Comparison of ENCODE assay signal across 9 cellular contexts in genomic region chr9:35729101-35729500, GRCh38.
DNase-seq lines count a peak whose midpoint lies in the region; ATAC-seq and TF ChIP-seq lines count a peak whose summit lies in the region.
"Had no signal": no experiment of that assay in that cellular context is flagged by ENCODE, and none has a peak within 500 bp of the region (broad histone marks: within the 10 kb centered on the region; RNA-seq: fewer than 3 reads in every experiment).

No MANE protein-coding gene starts in this region.

- H3K4me2 ChIP-seq in KMS-11: peak overlapping the region; percentile 90; the same call in 1 of the 2 replicates

- H3K9ac ChIP-seq in KMS-11: no peak overlapping the region

- H3K4me3 Mint-ChIP-seq in nephron progenitor cell: no peak overlapping the region
- H3K4me3 Mint-ChIP-seq: CD8-positive, alpha-beta T cell had no signal

- peaks cover 50% of the 10 kb centered on the region for H3K4me1 ChIP-seq in ACC112 (ENCODE audit: control insufficient read depth, insufficient read depth, low read length, unreplicated experiment)
- peaks cover 38% of the 10 kb centered on the region for H3K4me1 ChIP-seq in KMS-11 (ENCODE audit: low read depth, poor library complexity, severe bottlenecking)
- H3K4me1 ChIP-seq in effector memory CD4-positive, alpha-beta T cell (ENCODE audit: control insufficient read depth, insufficient read depth, low read length, poor library complexity, severe bottlenecking): peaks cover 57% of the 10 kb centered on the region
- H3K4me1 ChIP-seq in muscle layer of duodenum (ENCODE audit: control insufficient read depth in 1 of 2, insufficient read depth in 2 of 2, low read length in 2 of 2): peaks cover 41 to 60% of the 10 kb centered on the region in 2 donors

- no peaks in the 10 kb centered on the region for H3K9me3 Mint-ChIP-seq in nephron progenitor cell
- H3K9me3 Mint-ChIP-seq: CD8-positive, alpha-beta T cell had no signal

- H3K4me3 ChIP-seq in ACC112 (ENCODE audit: low read depth, low read length) (peak overlapping the region; percentile 86), KMS-11 (IDR thresholded peaks at IDR 0.05; ENCODE audit: insufficient read depth, low read depth, low read length) (no peak overlapping the region), muscle layer of duodenum (ENCODE audit: low read depth in 1 of 2, low read length in 2 of 2) (peak overlapping the region; percentile 77 to 90)
- H3K4me3 ChIP-seq in effector memory CD4-positive, alpha-beta T cell (ENCODE audit: insufficient read depth, low read depth, low read length, poor library complexity, severe bottlenecking): peak overlapping the region; percentile 4

- no peak for DNase-seq in effector memory CD4-positive, alpha-beta T cell
- DNase-seq in SW 1271 (lab: John Stamatoyannopoulos, UW) (no peak), NCI-H1694 treated with DMSO at 0.1 percent for 48 hours (lab: John Stamatoyannopoulos, UW) (no peak), nephron progenitor cell (no peak)

- peaks cover 2% of the 10 kb centered on the region for H3K27me3 Mint-ChIP-seq in nephron progenitor cell (ENCODE audit: low read depth, poor library complexity)

- H3K36me3 ChIP-seq in ACC112 (ENCODE audit: insufficient read depth, low read length): peaks cover 16% of the 10 kb centered on the region
- H3K36me3 ChIP-seq in KMS-11 (ENCODE audit: insufficient read depth): no peaks in the 10 kb centered on the region
- peaks cover 23% of the 10 kb centered on the region for H3K36me3 ChIP-seq in effector memory CD4-positive, alpha-beta T cell (ENCODE audit: control insufficient read depth, insufficient read depth, low read length)
- peaks cover 15 to 21% of the 10 kb centered on the region in 2 donors for H3K36me3 ChIP-seq in muscle layer of duodenum (ENCODE audit: control insufficient read depth in 1 of 2, insufficient read depth in 2 of 2, low read length in 2 of 2)

- H3K9me3 ChIP-seq in effector memory CD4-positive, alpha-beta T cell (ENCODE audit: control insufficient read depth, low read length): no peaks in the 10 kb centered on the region
- H3K9me3 ChIP-seq in muscle layer of duodenum (ENCODE audit: control insufficient read depth in 1 of 2, low read length in 2 of 2): no peaks in the 10 kb centered on the region

- peaks cover 17% of the 10 kb centered on the region for H3K36me3 Mint-ChIP-seq in nephron progenitor cell (ENCODE audit: low read depth)

- ATAC-seq in GM21825 (IDR thresholded peaks at IDR 0.05; ENCODE audit: unreplicated experiment): no peak
- ATAC-seq: CD8-positive, alpha-beta T cell had no signal

- peaks cover 9% of the 10 kb centered on the region for H4K20me1 ChIP-seq in KMS-11 (ENCODE audit: insufficient read depth)

- H3K27ac ChIP-seq in ACC112 (ENCODE audit: low read depth, low read length): peak overlapping the region; percentile 87
- H3K27ac ChIP-seq in KMS-11: no peak overlapping the region
- H3K27ac ChIP-seq in effector memory CD4-positive, alpha-beta T cell (ENCODE audit: insufficient read depth, low read length, poor library complexity, severe bottlenecking): peak overlapping the region; percentile 30
- H3K27ac ChIP-seq in muscle layer of duodenum (ENCODE audit: low read length): peak overlapping the region; percentile 97

- H2AFZ ChIP-seq in ACC112 (ENCODE audit: low read length, unreplicated experiment) (no peak overlapping the region), KMS-11 (ENCODE audit: low read depth) (no peak overlapping the region)

- no peak overlapping the region for H3K27ac Mint-ChIP-seq in nephron progenitor cell
- H3K27ac Mint-ChIP-seq: CD8-positive, alpha-beta T cell had no signal

- peaks cover 90% of the 10 kb centered on the region for H3K79me2 ChIP-seq in ACC112 (ENCODE audit: control insufficient read depth, insufficient read depth, low read length, unreplicated experiment)
- H3K79me2 ChIP-seq in KMS-11 (ENCODE audit: insufficient read depth, low read depth): peaks cover 49% of the 10 kb centered on the region

- peaks cover 10% of the 10 kb centered on the region for H3K4me1 Mint-ChIP-seq in nephron progenitor cell

- H3K27me3 ChIP-seq in ACC112 (ENCODE audit: insufficient read depth, low read length) (no peaks in the 10 kb centered on the region), KMS-11 (ENCODE audit: insufficient read depth, low read depth) (no peaks in the 10 kb centered on the region), muscle layer of duodenum (ENCODE audit: low read depth, low read length) (no peaks in the 10 kb centered on the region)
- no peaks in the 10 kb centered on the region for H3K27me3 ChIP-seq in effector memory CD4-positive, alpha-beta T cell (replicated peaks; ENCODE audit: control insufficient read depth, insufficient read depth, low read length, poor library complexity, severe bottlenecking)

- TF ChIP-seq CTCF in KMS-11 (conservative IDR thresholded peaks at IDR 0.05; ENCODE audit: low read depth, low read length) (no peak), nephron progenitor cell (IDR thresholded peaks at IDR 0.05) (no peak)
